6 cellular contexts compared by ENCODE assay signal in the genomic region with DNA sequence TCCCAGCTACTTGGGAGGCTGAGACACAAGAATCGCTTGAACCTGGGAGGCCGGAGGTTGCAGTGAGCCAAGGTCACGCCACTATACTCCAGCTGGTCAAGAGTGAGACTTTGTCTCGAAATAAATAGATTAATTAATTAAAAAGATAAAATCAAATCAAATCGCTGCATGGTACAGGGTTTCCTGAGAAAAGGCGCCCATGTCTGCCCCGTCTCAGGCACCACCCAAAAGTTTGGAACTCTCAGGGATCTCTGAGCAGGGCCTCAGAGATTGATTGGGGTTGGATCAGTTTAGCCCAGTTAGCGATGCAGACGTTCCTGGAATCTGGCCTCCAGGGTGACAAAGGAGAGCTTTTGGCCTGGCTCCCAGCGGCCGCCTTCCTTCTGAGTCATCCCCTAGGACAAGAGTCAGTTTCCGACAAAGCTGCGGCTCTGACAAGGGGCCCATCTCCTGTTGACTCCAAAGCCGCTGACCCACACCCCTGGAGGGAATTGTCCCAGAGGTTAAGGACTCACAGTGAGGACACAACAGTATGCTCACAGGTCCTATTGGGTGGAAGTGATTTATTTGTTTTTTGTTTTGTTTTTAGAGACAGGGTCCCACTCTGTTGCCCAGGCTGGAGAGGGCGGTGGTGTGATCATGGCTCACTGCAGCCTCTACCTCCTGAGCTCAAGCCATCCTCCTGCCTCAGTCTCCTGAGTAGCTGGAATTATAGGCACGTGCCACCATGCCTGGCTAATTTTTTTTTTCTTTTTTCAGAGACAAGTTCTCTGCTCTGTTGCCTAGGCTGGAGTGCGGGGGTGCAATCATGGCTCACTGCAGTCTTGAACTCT. TPM values are rescaled to one million over a fixed set of nuclear protein-coding genes. Genes with fewer than 3 reads are reported as not detected.
DNase-seq lines count a peak whose midpoint lies in the region; ATAC-seq lines count a peak whose summit lies in the region.

No MANE protein-coding gene starts in this region.

- no peaks in the 10 kb centered on the region for H3K27me3 Mint-ChIP-seq in activated T-cell treated with anti-CD3 and anti-CD28 coated beads, Interleukin-2, amount 50 U/mL, for 4 hours (ENCODE audit: low read depth)

- DNase-seq in H4 (ENCODE audit: low spot score) (peak; percentile 79), astrocyte of the hippocampus (ENCODE audit: low read depth, low spot score) (peak; percentile 94), mucosa of gallbladder (ENCODE audit: low spot score) (peak; percentile 77), MV-4-11 (lab: John Stamatoyannopoulos, UW) (no peak)
- DNase-seq in activated T-cell treated with anti-CD3 and anti-CD28 coated beads, Interleukin-2, amount 50 U/mL, for 4 hours: no peak

- H3K9me3 Mint-ChIP-seq in activated T-cell treated with anti-CD3 and anti-CD28 coated beads, Interleukin-2, amount 50 U/mL, for 4 hours: no peaks in the 10 kb centered on the region

- peaks cover 6% of the 10 kb centered on the region for H3K4me1 Mint-ChIP-seq in activated T-cell treated with anti-CD3 and anti-CD28 coated beads, Interleukin-2, amount 50 U/mL, for 4 hours (ENCODE audit: low read depth)

- peaks cover 9% of the 10 kb centered on the region for H3K36me3 Mint-ChIP-seq in activated T-cell treated with anti-CD3 and anti-CD28 coated beads, Interleukin-2, amount 50 U/mL, for 4 hours (ENCODE audit: insufficient read depth)

- no peak overlapping the region for H3K4me3 Mint-ChIP-seq in activated T-cell treated with anti-CD3 and anti-CD28 coated beads, Interleukin-2, amount 50 U/mL, for 4 hours

- ATAC-seq in activated T-cell treated with anti-CD3 and anti-CD28 coated beads, Interleukin-2, amount 50 U/mL, for 4 hours: no peak
- no peak for ATAC-seq in HG03039 (IDR thresholded peaks at IDR 0.05; ENCODE audit: unreplicated experiment)

RNA-seq across cellular contexts. Expression of gene ORAI2, which starts 6.8 kb away (rescaled TPM):
- total RNA-seq in H4 (2014; rRNA removed; shearing (Covaris generic)): 35.9 and 37.3 TPM in 2 replicates
- 27.1 TPM for total RNA-seq in mucosa of gallbladder
- 10 to 100 TPM; 24.8 to 35.9 (median 27.4) TPM for total RNA-seq in activated T-cell treated with anti-CD3 and anti-CD28 coated beads, Interleukin-2, amount 50 U/mL, for 4 hours

RNA-seq across cellular contexts. Expression of gene ALKBH4, which starts 24.5 kb away (rescaled TPM):
- 45.7 and 52.7 TPM in 2 replicates for total RNA-seq in H4 (2014; rRNA removed; shearing (Covaris generic))
- total RNA-seq in mucosa of gallbladder: 13.2 TPM
- 10 to 100 TPM; 13.7 to 15.4 (median 15.0) TPM for total RNA-seq in activated T-cell treated with anti-CD3 and anti-CD28 coated beads, Interleukin-2, amount 50 U/mL, for 4 hours

RNA-seq across cellular contexts. Expression of gene LRWD1, which starts 24.6 kb away (rescaled TPM):
- total RNA-seq in H4 (2014; rRNA removed; shearing (Covaris generic)): 30.6 and 42.1 TPM in 2 replicates
- total RNA-seq in mucosa of gallbladder: 18.2 TPM
- 10 to 100 TPM; 54.8 to 57.9 (median 57.7) TPM for total RNA-seq in activated T-cell treated with anti-CD3 and anti-CD28 coated beads, Interleukin-2, amount 50 U/mL, for 4 hours

RNA-seq across cellular contexts. Expression of gene POLR2J, which starts 38.5 kb away (rescaled TPM):
- 42.0 and 53.2 TPM in 2 replicates for total RNA-seq in H4 (2014; rRNA removed; shearing (Covaris generic))
- 43.6 TPM for total RNA-seq in mucosa of gallbladder
- total RNA-seq in activated T-cell treated with anti-CD3 and anti-CD28 coated beads, Interleukin-2, amount 50 U/mL, for 4 hours: 10 to 100 TPM; 67.3 to 77.4 (median 72.0) TPM

RNA-seq across cellular contexts. Expression of gene PRKRIP1, which starts 44.0 kb away (rescaled TPM):
- 20.9 and 24.5 TPM in 2 replicates for total RNA-seq in H4 (2014; rRNA removed; shearing (Covaris generic))
- 22.6 TPM for total RNA-seq in mucosa of gallbladder
- 10 to 100 TPM; 24.8 to 30.1 (median 27.0) TPM for total RNA-seq in activated T-cell treated with anti-CD3 and anti-CD28 coated beads, Interleukin-2, amount 50 U/mL, for 4 hours

Comparison
In these comparisons a context has a peak if more than half of its experiments do, and no peak if none do; other contexts are left out.
1. DNase-seq: peak in H4 (single experiment), astrocyte of the hippocampus (single experiment) and mucosa of gallbladder (single experiment); none in activated T-cell treated with anti-CD3 and anti-CD28 coated beads, Interleukin-2, amount 50 U/mL, for 4 hours (single experiment) and MV-4-11 (single experiment).